ENCODE assay signal across 21 cellular contexts in the genomic region with DNA sequence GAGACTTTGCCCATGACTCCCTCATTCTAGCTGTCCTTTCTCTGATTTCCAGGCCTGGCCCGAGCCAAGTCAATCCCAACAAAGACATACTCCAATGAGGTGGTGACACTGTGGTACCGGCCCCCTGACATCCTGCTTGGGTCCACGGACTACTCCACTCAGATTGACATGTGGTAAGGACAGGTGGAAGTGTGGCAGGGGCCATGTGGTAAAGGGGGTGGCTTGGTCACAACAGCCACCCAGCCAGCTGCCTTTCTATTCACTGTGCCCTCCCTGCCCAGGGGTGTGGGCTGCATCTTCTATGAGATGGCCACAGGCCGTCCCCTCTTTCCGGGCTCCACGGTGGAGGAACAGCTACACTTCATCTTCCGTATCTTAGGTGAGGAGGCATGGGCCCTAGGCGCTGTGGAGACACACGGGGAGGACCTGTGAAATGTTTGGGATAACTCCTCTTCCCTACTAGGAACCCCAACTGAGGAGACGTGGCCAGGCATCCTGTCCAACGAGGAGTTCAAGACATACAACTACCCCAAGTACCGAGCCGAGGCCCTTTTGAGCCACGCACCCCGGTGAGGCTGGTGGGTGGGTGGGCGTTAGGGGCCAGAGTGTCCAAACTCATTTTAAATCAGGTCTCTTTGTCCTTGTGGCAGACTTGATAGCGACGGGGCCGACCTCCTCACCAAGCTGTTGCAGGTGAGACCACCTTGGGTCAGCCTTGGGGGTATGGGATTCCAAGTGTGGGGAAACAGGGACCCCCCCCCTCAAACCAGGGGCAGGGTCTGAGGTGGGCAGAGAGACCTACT. TPM values are rescaled to one million over a fixed set of nuclear protein-coding genes. Genes with fewer than 3 reads are reported as not detected.
DNase-seq lines count a peak whose midpoint lies in the region; ATAC-seq and TF ChIP-seq lines count a peak whose summit lies in the region.
"Had no signal": no experiment of that assay in that cellular context is flagged by ENCODE, and none has a peak within 500 bp of the region (broad histone marks: within the 10 kb centered on the region; RNA-seq: fewer than 3 reads in every experiment).

No MANE protein-coding gene starts in this region.

- intact Hi-C loops in activated naive CD4-positive, alpha-beta T cell treated with anti-CD3 and anti-CD28 coated beads for 36 hours (cut with micrococcal nuclease) = no loop called here
- intact Hi-C loops in PC-3 (cut with micrococcal nuclease) (no loop called here), mammary epithelial cell (cut with micrococcal nuclease) (no loop called here), posterior vena cava (cut with DNase I) (no loop called here)

- H3K36me3 ChIP-seq in PC-3 (ENCODE audit: low read depth, low read length) = peaks cover 52% of the 10 kb centered on the region
- peaks cover 19% of the 10 kb centered on the region for H3K36me3 ChIP-seq in mammary epithelial cell (ENCODE audit: insufficient read depth, low read length)

- H3F3A ChIP-seq in PC-3 (ENCODE audit: low read length, unreplicated experiment) = no peaks in the 10 kb centered on the region

- CTCF ChIA-PET in activated naive CD4-positive, alpha-beta T cell treated with anti-CD3 and anti-CD28 coated beads for 36 hours (lab: Charles Lee) = no interaction called here
- CTCF ChIA-PET in PC-3 (lab: Charles Lee) = no interaction called here
- CTCF ChIA-PET in mammary epithelial cell (lab: Charles Lee; ENCODE audit: low non-redundant PET) = no interaction called here
- CTCF ChIA-PET in WTC11 (lab: Charles Lee) = interaction anchor here (0.8 kb wide), 1 partner anchor 145 kb away, joined by 5 read pairs; no protein-coding TSS in a partner anchor

- H3K27ac ChIP-seq in PC-3 (ENCODE audit: low read length) (no peak overlapping the region), mammary epithelial cell (ENCODE audit: insufficient read depth, low read depth, low read length) (no peak overlapping the region)
- H3K27ac ChIP-seq: C4-2B, HL-60 had no signal

- H3K36me3 Mint-ChIP-seq in activated naive CD4-positive, alpha-beta T cell treated with anti-CD3 and anti-CD28 coated beads, Interleukin-2, amount 50 U/mL, for 24 hours = peaks cover 9% of the 10 kb centered on the region
- peaks cover 29% of the 10 kb centered on the region for H3K36me3 Mint-ChIP-seq in activated naive CD4-positive, alpha-beta T cell treated with anti-CD3 and anti-CD28 coated beads for 36 hours (ENCODE audit: low read depth)
- peaks cover 45% of the 10 kb centered on the region for H3K36me3 Mint-ChIP-seq in WTC11

- H3K27me3 ChIP-seq in PC-3 (ENCODE audit: low read length) (no peaks in the 10 kb centered on the region), mammary epithelial cell (ENCODE audit: insufficient read depth, low read length) (no peaks in the 10 kb centered on the region)

- BruUV-seq in PC-3 (replicated peaks; lab: Mats Ljungman, UMichigan) (TSS peak; percentile 20), mammary epithelial cell (replicated peaks; lab: Mats Ljungman, UMichigan) (TSS peak; percentile 14)

- no peaks in the 10 kb centered on the region for H3K4me1 ChIP-seq in PC-3 (ENCODE audit: insufficient read depth, low read length)
- H3K4me1 ChIP-seq in mammary epithelial cell (ENCODE audit: insufficient read depth, low read length) = peaks cover 1% of the 10 kb centered on the region

- H3K79me2 ChIP-seq in PC-3 (ENCODE audit: low read length) (peaks cover 12% of the 10 kb centered on the region), mammary epithelial cell (ENCODE audit: insufficient read depth, low read length) (peaks cover 24% of the 10 kb centered on the region)

- H3K9ac ChIP-seq in PC-3 (ENCODE audit: low read length) = no peak overlapping the region
- no peak overlapping the region for H3K9ac ChIP-seq in mammary epithelial cell (ENCODE audit: insufficient read depth, low read length)

- H4K20me1 ChIP-seq in PC-3 (ENCODE audit: low read length) = 0 out of 2 replicates have a peak, but pooled peaks cover 3% of the 10 kb centered on the region
- H4K20me1 ChIP-seq in mammary epithelial cell (ENCODE audit: insufficient read depth, low read length) = no peaks in the 10 kb centered on the region

- no peaks in the 10 kb centered on the region for H3K27me3 Mint-ChIP-seq in activated naive CD4-positive, alpha-beta T cell treated with anti-CD3 and anti-CD28 coated beads, Interleukin-2, amount 50 U/mL, for 24 hours
- no peaks in the 10 kb centered on the region for H3K27me3 Mint-ChIP-seq in activated naive CD4-positive, alpha-beta T cell treated with anti-CD3 and anti-CD28 coated beads for 36 hours (ENCODE audit: low read depth)
- no peaks in the 10 kb centered on the region for H3K27me3 Mint-ChIP-seq in WTC11 (ENCODE audit: low read depth)

- no peak for DNase-seq in activated naive CD4-positive, alpha-beta T cell treated with anti-CD3 and anti-CD28 coated beads for 36 hours
- DNase-seq in PC-3 = no peak
- no peak for DNase-seq in mammary epithelial cell
- DNase-seq in posterior vena cava (ENCODE audit: low spot score) = peak; percentile 69
- no peak for DNase-seq in SIG-M5 treated with dmso at 0.1 percent for 504 hours (lab: John Stamatoyannopoulos, UW; ENCODE audit: unreplicated experiment)
- DNase-seq in WTC11 (ENCODE audit: low spot score) = no peak
- no peak for DNase-seq in midbrain (lab: John Stamatoyannopoulos, UW)
- DNase-seq: 8988T, AML-193, GOT3, HCEC 1CT, KG1, NCI-H1092 treated with DMSO at 0.1 percent for 48 hours, NCI-H1436 treated with DMSO at 0.1 percent for 48 hours, NCI-H2029, NCI-H226, NCI-H510A treated with DMSO at 0.1 percent for 48 hours, NCI-H748 treated with DMSO at 0.1 percent for 48 hours had no signal

- H3K9me3 ChIP-seq in PC-3 (ENCODE audit: low read length) = no peaks in the 10 kb centered on the region
- H3K9me3 ChIP-seq in mammary epithelial cell (replicated peaks; ENCODE audit: insufficient read depth, low read length) = no peaks in the 10 kb centered on the region

- H3K4me2 ChIP-seq in PC-3 (ENCODE audit: low read length) (no peak overlapping the region), mammary epithelial cell (ENCODE audit: insufficient read depth, low read depth, low read length) (no peak overlapping the region)

- TF ChIP-seq CTCF in PC-3 (conservative IDR thresholded peaks at IDR 0.05; ENCODE audit: low read depth, low read length) = no peak
- no peak for TF ChIP-seq CTCF in mammary epithelial cell (conservative IDR thresholded peaks at IDR 0.05 in 1 of 2, IDR thresholded peaks at IDR 0.05 in 1 of 2; ENCODE audit: extremely low read depth in 1 of 2, insufficient read depth in 1 of 2, low read depth in 1 of 2, low read length in 2 of 2)
- TF ChIP-seq CTCF in WTC11 (IDR thresholded peaks at IDR 0.05) = no peak

- ATAC-seq in PC-3 (no peak), WTC11 (no peak)

- H3K27ac Mint-ChIP-seq in activated naive CD4-positive, alpha-beta T cell treated with anti-CD3 and anti-CD28 coated beads, Interleukin-2, amount 50 U/mL, for 24 hours = peak overlapping the region; percentile 51
- no peak overlapping the region for H3K27ac Mint-ChIP-seq in activated naive CD4-positive, alpha-beta T cell treated with anti-CD3 and anti-CD28 coated beads for 36 hours
- no peak overlapping the region; the same call in 1 of the 2 replicates for H3K27ac Mint-ChIP-seq in WTC11

- in situ Hi-C loops in mammary epithelial cell (cut with MboI; ENCODE audit: low sequenced_read_pairs in 2 of 2) = no loop called here

- H3K4me3 ChIP-seq in PC-3 (ENCODE audit: low read length) (no peak overlapping the region), mammary epithelial cell (replicated peaks in 1 of 3; ENCODE audit: insufficient read depth in 1 of 3, low read depth in 2 of 3, low read length in 3 of 3) (no peak overlapping the region)

- H2AFZ ChIP-seq in PC-3 (ENCODE audit: low read length) (no peak overlapping the region), mammary epithelial cell (ENCODE audit: low read depth, low read length) (no peak overlapping the region)

- peaks cover 6% of the 10 kb centered on the region for H3K4me1 Mint-ChIP-seq in activated naive CD4-positive, alpha-beta T cell treated with anti-CD3 and anti-CD28 coated beads, Interleukin-2, amount 50 U/mL, for 24 hours
- no peaks in the 10 kb centered on the region for H3K4me1 Mint-ChIP-seq in activated naive CD4-positive, alpha-beta T cell treated with anti-CD3 and anti-CD28 coated beads for 36 hours (ENCODE audit: low read depth)
- H3K4me1 Mint-ChIP-seq in WTC11 = 0 out of 2 replicates have a peak, but pooled peaks cover 2% of the 10 kb centered on the region

- POLR2A ChIA-PET in PC-3 (lab: Charles Lee; ENCODE audit: unreplicated experiment) = no interaction called here
- POLR2A ChIA-PET in WTC11 (lab: Charles Lee) = interaction anchor here (0.6 kb wide), 1 partner anchor 45 kb away, joined by 3 read pairs; no protein-coding TSS in a partner anchor

- no peak overlapping the region for H3K4me3 Mint-ChIP-seq in activated naive CD4-positive, alpha-beta T cell treated with anti-CD3 and anti-CD28 coated beads, Interleukin-2, amount 50 U/mL, for 24 hours
- H3K4me3 Mint-ChIP-seq in activated naive CD4-positive, alpha-beta T cell treated with anti-CD3 and anti-CD28 coated beads for 36 hours = no peak overlapping the region
- H3K4me3 Mint-ChIP-seq in WTC11 = no peak overlapping the region

- dilution Hi-C loops in mammary epithelial cell (cut with HindIII; ENCODE audit: low sequenced_read_pairs) = no loop called here

- no peaks in the 10 kb centered on the region for H3K9me2 ChIP-seq in PC-3 (replicated peaks; ENCODE audit: low read length)

- no peaks in the 10 kb centered on the region for H3K9me3 Mint-ChIP-seq in activated naive CD4-positive, alpha-beta T cell treated with anti-CD3 and anti-CD28 coated beads, Interleukin-2, amount 50 U/mL, for 24 hours
- H3K9me3 Mint-ChIP-seq in activated naive CD4-positive, alpha-beta T cell treated with anti-CD3 and anti-CD28 coated beads for 36 hours = no peaks in the 10 kb centered on the region
- no peaks in the 10 kb centered on the region for H3K9me3 Mint-ChIP-seq in WTC11

- WGBS in mammary epithelial cell (ENCODE audit: low coverage, missing lambda C conversion rate) = 85% methylated on average over 10 of the region's 19 CpGs

RNA-seq across cellular contexts. Expression of a gene that starts 6.1 kb away (rescaled TPM):
- total RNA-seq in activated naive CD4-positive, alpha-beta T cell treated with anti-CD3 and anti-CD28 coated beads for 36 hours = 10 to 100 TPM; 12.2 to 12.4 TPM
- 31.3 and 37.3 TPM in 2 replicates for total RNA-seq in PC-3 (2014; rRNA removed)
- total RNA-seq in mammary epithelial cell = 10 to 100 TPM; 23.7 to 27.3 TPM
- polyA plus RNA-seq in mammary epithelial cell = 14.2 TPM
- 71.7 TPM for polyA minus RNA-seq in mammary epithelial cell
- 10 to 100 TPM; 50.2 to 61.6 TPM for total RNA-seq in posterior vena cava
- total RNA-seq in WTC11 (2021) = 82.5 to 86.8 TPM (median 86.3 TPM) in 3 replicates

RNA-seq across cellular contexts. Expression of a gene that starts 8.3 kb away (rescaled TPM):
- total RNA-seq in activated naive CD4-positive, alpha-beta T cell treated with anti-CD3 and anti-CD28 coated beads for 36 hours = 10 to 100 TPM; 85.3 to 88.3 TPM
- 155 and 208 TPM in 2 replicates for total RNA-seq in PC-3 (2014; rRNA removed)
- total RNA-seq in mammary epithelial cell = 100 to 1,000 TPM; 110 to 163 TPM
- polyA plus RNA-seq in mammary epithelial cell = 176 TPM
- 203 TPM for polyA minus RNA-seq in mammary epithelial cell
- total RNA-seq in posterior vena cava = 10 to 100 TPM; 53.5 to 55.3 TPM
- 130 to 150 TPM (median 145 TPM) in 3 replicates for total RNA-seq in WTC11 (2021)

RNA-seq across cellular contexts. Expression of a gene that starts 33.1 kb away (rescaled TPM):
- 100 to 1,000 TPM; 246 to 251 TPM for total RNA-seq in activated naive CD4-positive, alpha-beta T cell treated with anti-CD3 and anti-CD28 coated beads for 36 hours
- total RNA-seq in PC-3 (2014; rRNA removed) = 282 and 299 TPM in 2 replicates
- total RNA-seq in mammary epithelial cell = 100 to 1,000 TPM; 231 to 360 TPM
- polyA plus RNA-seq in mammary epithelial cell = 359 TPM
- 578 TPM for polyA minus RNA-seq in mammary epithelial cell
- total RNA-seq in posterior vena cava = 100 to 1,000 TPM; 151 to 179 TPM
- 379 to 392 TPM (median 383 TPM) in 3 replicates for total RNA-seq in WTC11 (2021)
